Comparison of ENCODE assay signal across 22 cellular contexts in genomic region chr2:138760693-138761092, GRCh38. TPM values are rescaled to one million over a fixed set of nuclear protein-coding genes. Genes with fewer than 3 reads are reported as not detected.
DNase-seq lines count a peak whose midpoint lies in the region; FAIRE-seq and TF ChIP-seq lines count a peak whose summit lies in the region.
"Had no signal": no experiment of that assay in that cellular context is flagged by ENCODE, and none has a peak within 500 bp of the region (broad histone marks: within the 10 kb centered on the region; RNA-seq: fewer than 3 reads in every experiment).

No MANE protein-coding gene starts in this region.

- H3K27ac Mint-ChIP-seq in Calu3 (ENCODE audit: unreplicated experiment): no peak overlapping the region
- H3K27ac Mint-ChIP-seq: CD4-positive, CD25-positive, alpha-beta regulatory T cell; HFFc6; IgD-negative memory B cell had no signal

- TF ChIP-seq RAD21 in Ishikawa (IDR thresholded peaks at IDR 0.05; ENCODE audit: low read depth): no peak; the same call in 1 of the 2 replicates

- no peak for TF ChIP-seq CTCF in Calu3 (IDR thresholded peaks at IDR 0.05; ENCODE audit: unreplicated experiment)

- no peaks in the 10 kb centered on the region for H3K9me3 Mint-ChIP-seq in Calu3 (ENCODE audit: low read depth, unreplicated experiment)
- H3K9me3 Mint-ChIP-seq: HFFc6 had no signal

- TF ChIP-seq EP300 in Ishikawa (IDR thresholded peaks at IDR 0.05; ENCODE audit: borderline replicate concordance): no peak; the same call in 1 of the 2 replicates

- H3K27me3 Mint-ChIP-seq in Calu3 (ENCODE audit: unreplicated experiment): no peaks in the 10 kb centered on the region
- H3K27me3 Mint-ChIP-seq: CD4-positive, CD25-positive, alpha-beta regulatory T cell had no signal

- BruUV-seq in Calu3 (replicated peaks; lab: Mats Ljungman, UMichigan): no TSS peak

- H3K36me3 Mint-ChIP-seq in Calu3 (ENCODE audit: insufficient read depth, unreplicated experiment): no peaks in the 10 kb centered on the region
- H3K36me3 Mint-ChIP-seq: CD4-positive, CD25-positive, alpha-beta regulatory T cell; IgD-negative memory B cell had no signal

- intact Hi-C loops in Calu3 (cut with micrococcal nuclease; ENCODE audit: unreplicated experiment): no loop called here

- DNase-seq in COR-L47 (lab: John Stamatoyannopoulos, UW) (peak; percentile 36), myocyte (ENCODE audit: low read depth) (peak; percentile 8), urothelium cell line (ENCODE audit: low spot score) (peak; percentile 16), NCI-H524 (lab: John Stamatoyannopoulos, UW) (no peak), Calu3 (no peak)
- DNase-seq: ACHN; BE2C; C1 segment of cervical spinal cord; CD4-positive, CD25-positive, alpha-beta regulatory T cell; DMS 273 treated with DMSO at 0.1 percent for 48 hours; DMS53; DND-41; EL; GOT3; H7; HFFc6 had no signal

- CTCF ChIA-PET in Calu3 (lab: Charles Lee): no interaction called here

- no peaks in the 10 kb centered on the region for H3K4me1 Mint-ChIP-seq in Calu3 (ENCODE audit: low read depth, unreplicated experiment)
- H3K4me1 Mint-ChIP-seq: CD4-positive, CD25-positive, alpha-beta regulatory T cell; IgD-negative memory B cell had no signal

- H3K4me3 Mint-ChIP-seq in Calu3 (ENCODE audit: low read depth, unreplicated experiment): no peak overlapping the region
- H3K4me3 Mint-ChIP-seq: CD4-positive, CD25-positive, alpha-beta regulatory T cell; HFFc6; IgD-negative memory B cell had no signal

- no peak for FAIRE-seq in urothelium cell line (lab: Jason Lieb, UNC)
- FAIRE-seq: A204.1, GM12878, HepG2 had no signal

TF ChIP-seq in Ishikawa, 13 proteins besides CTCF, POLR2A, EP300 and RAD21:
- TF ChIP-seq CREB1 (IDR thresholded peaks at IDR 0.05; ENCODE audit: low read depth) (no peak), TCF12 (IDR thresholded peaks at IDR 0.05; ENCODE audit: low read depth) (peak; percentile 37; the same call in 1 of the 2 replicates), NFIC (IDR thresholded peaks at IDR 0.05) (peak; percentile 56), YY1 (IDR thresholded peaks at IDR 0.05; ENCODE audit: low read depth) (no peak), EGR1 (IDR thresholded peaks at IDR 0.05) (no peak), USF1 (IDR thresholded peaks at IDR 0.05) (no peak), REST (IDR thresholded peaks at IDR 0.05; ENCODE audit: low read depth) (no peak), ZBTB7A (IDR thresholded peaks at IDR 0.05; ENCODE audit: low read depth) (no peak), TAF1 (IDR thresholded peaks at IDR 0.05; ENCODE audit: low read depth) (no peak)

RNA-seq across cellular contexts. Expression of gene NXPH2, which starts 19.5 kb away (rescaled TPM):
- total RNA-seq in myocyte (0.37 TPM in 1 of 2 replicates, not detected in the other), Calu3 (2022) (1.3 and 3.1 TPM in 2 replicates)
- polyA plus RNA-seq in myocyte (2012): not detected
- total RNA-seq: CD4-positive, CD25-positive, alpha-beta regulatory T cell; G401; GM12878; HepG2; HFFc6 had no signal
- polyA plus RNA-seq: CD4-positive, CD25-positive, alpha-beta regulatory T cell; GM12878; HepG2; IgD-negative memory B cell had no signal

Comparison
In these comparisons a context has a peak if more than half of its experiments do, and no peak if none do; other contexts are left out.
1. DNase-seq: peak in COR-L47 (single experiment), myocyte (single experiment) and urothelium cell line (single experiment); none in NCI-H524 (0 of 2) and Calu3 (single experiment).